ENCODE assay signal across 9 cellular contexts in genomic region chr4:7987148-7987989, GRCh38. TPM values are rescaled to one million over a fixed set of nuclear protein-coding genes. Genes with fewer than 3 reads are reported as not detected.
DNase-seq lines count a peak whose midpoint lies in the region; ATAC-seq and TF ChIP-seq lines count a peak whose summit lies in the region.
"Had no signal": no experiment of that assay in that cellular context is flagged by ENCODE, and none has a peak within 500 bp of the region (broad histone marks: within the 10 kb centered on the region; RNA-seq: fewer than 3 reads in every experiment).

No MANE protein-coding gene starts in this region.

- peak; percentile 84 for TF ChIP-seq CTCF in Panc1 (IDR thresholded peaks at IDR 0.05)
- TF ChIP-seq CTCF in fibroblast of pulmonary artery (IDR thresholded peaks at IDR 0.05; ENCODE audit: low read length, missing control alignments), result peak; percentile 96
- peak; percentile 91 for TF ChIP-seq CTCF in neural crest cell (conservative IDR thresholded peaks at IDR 0.05)
- TF ChIP-seq CTCF in suprapubic skin (IDR thresholded peaks at IDR 0.05), result peak; percentile 70 to 74

- H3K4me3 Mint-ChIP-seq in activated T-cell treated with anti-CD3 and anti-CD28 coated beads, Interleukin-2, amount 50 U/mL, for 72 hours, result no peak overlapping the region
- no peak overlapping the region for H3K4me3 Mint-ChIP-seq in neural crest cell

- no peaks in the 10 kb centered on the region for H3K36me3 Mint-ChIP-seq in activated T-cell treated with anti-CD3 and anti-CD28 coated beads, Interleukin-2, amount 50 U/mL, for 72 hours (ENCODE audit: insufficient read depth in 2 of 2)
- H3K36me3 Mint-ChIP-seq in neural crest cell (ENCODE audit: low read depth), result no peaks in the 10 kb centered on the region

- in situ Hi-C loops in Panc1 (cut with HindIII; ENCODE audit: low pct_unique_long_range_greater_than_20kb, low sequenced_read_pairs), result no loop called here

- no peaks in the 10 kb centered on the region for H3K27me3 Mint-ChIP-seq in activated T-cell treated with anti-CD3 and anti-CD28 coated beads, Interleukin-2, amount 50 U/mL, for 72 hours (ENCODE audit: low read depth)
- no peaks in the 10 kb centered on the region for H3K27me3 Mint-ChIP-seq in neural crest cell (ENCODE audit: low read depth)

- H4K20me1 ChIP-seq in BLaER1, result no peaks in the 10 kb centered on the region

- POLR2A ChIA-PET in Panc1 (lab: Charles Lee), result no interaction called here

- H3K9ac ChIP-seq in BLaER1, result no peak overlapping the region

- intact Hi-C loops in Panc1 (cut with micrococcal nuclease; ENCODE audit: unreplicated experiment), result loop anchor here (2.0 kb wide), 1 partner anchor 185 kb away; no protein-coding TSS in a partner anchor

- no peaks in the 10 kb centered on the region for H3K9me3 ChIP-seq in BLaER1
- no peaks in the 10 kb centered on the region for H3K9me3 ChIP-seq in Panc1 (ENCODE audit: control insufficient read depth, insufficient read depth, low read depth, low read length)
- no peaks in the 10 kb centered on the region for H3K9me3 ChIP-seq in suprapubic skin

- H3K36me3 ChIP-seq in BLaER1 (no peaks in the 10 kb centered on the region), Panc1 (ENCODE audit: control insufficient read depth, insufficient read depth, low read length) (no peaks in the 10 kb centered on the region), suprapubic skin (no peaks in the 10 kb centered on the region)

- TF ChIP-seq POLR2A in suprapubic skin (IDR thresholded peaks at IDR 0.05), result no peak

- H3K27ac ChIP-seq in BLaER1 (no peak overlapping the region), Panc1 (ENCODE audit: low read length) (peak overlapping the region; percentile 69; the same call in 1 of the 2 replicates), suprapubic skin (no peak overlapping the region)

- no peak for TF ChIP-seq EP300 in suprapubic skin (IDR thresholded peaks at IDR 0.05)

- peak; percentile 75 for ATAC-seq in GM19025 (IDR thresholded peaks at IDR 0.05; ENCODE audit: low read depth, unreplicated experiment)
- peak; percentile 82 for ATAC-seq in Panc1
- peak; percentile 81 to 82 for ATAC-seq in activated T-cell treated with anti-CD3 and anti-CD28 coated beads, Interleukin-2, amount 50 U/mL, for 72 hours (replicated peaks in 1 of 2)

- H3K9me3 Mint-ChIP-seq in activated T-cell treated with anti-CD3 and anti-CD28 coated beads, Interleukin-2, amount 50 U/mL, for 72 hours, result no peaks in the 10 kb centered on the region
- no peaks in the 10 kb centered on the region for H3K9me3 Mint-ChIP-seq in neural crest cell

- peak overlapping the region; percentile 88; the same call in 1 of the 2 replicates for H3K4me2 ChIP-seq in BLaER1

- peaks cover 26% of the 10 kb centered on the region for H3K4me1 ChIP-seq in BLaER1
- peaks cover 32% of the 10 kb centered on the region for H3K4me1 ChIP-seq in Panc1 (ENCODE audit: control insufficient read depth, insufficient read depth, low read length)
- H3K4me1 ChIP-seq in suprapubic skin, result no peaks in the 10 kb centered on the region

- no peak overlapping the region for H3K4me3 ChIP-seq in BLaER1
- no peak overlapping the region for H3K4me3 ChIP-seq in Panc1 (ENCODE audit: low read depth in 2 of 2, low read length in 2 of 2)
- H3K4me3 ChIP-seq in fibroblast of pulmonary artery (replicated peaks; ENCODE audit: low read depth, low read length), result no peak overlapping the region
- H3K4me3 ChIP-seq in suprapubic skin, result no peak overlapping the region

- CTCF ChIA-PET in Panc1 (lab: Charles Lee), result interaction anchor here (0.6 to 0.7 kb wide), 2 partner anchors 185 to 287 kb away, joined by 4 read pairs; no protein-coding TSS in a partner anchor

- no TSS peak for BruUV-seq in Panc1 (replicated peaks; lab: Mats Ljungman, UMichigan)

- H3K27me3 ChIP-seq in BLaER1 (no peaks in the 10 kb centered on the region), Panc1 (ENCODE audit: control insufficient read depth, insufficient read depth, low read length) (no peaks in the 10 kb centered on the region), suprapubic skin (no peaks in the 10 kb centered on the region)

- DNase-seq in HT1080 (ENCODE audit: low read depth) (peak; percentile 58), Panc1 (ENCODE audit: low read depth, low spot score) (peak; percentile 51), fibroblast of pulmonary artery (ENCODE audit: low read depth) (peak; percentile 84), neural crest cell (ENCODE audit: low read depth, low spot score) (peak; percentile 82), suprapubic skin (ENCODE audit: low spot score in 2 of 2) (no peak)
- DNase-seq in activated T-cell treated with anti-CD3 and anti-CD28 coated beads, Interleukin-2, amount 50 U/mL, for 72 hours, result peak; percentile 70 to 83

- 48% methylated on average over 10 of the region's 10 CpGs for WGBS in suprapubic skin

- peaks cover 6% of the 10 kb centered on the region for H3K4me1 Mint-ChIP-seq in activated T-cell treated with anti-CD3 and anti-CD28 coated beads, Interleukin-2, amount 50 U/mL, for 72 hours (ENCODE audit: low read depth)
- peaks cover 15% of the 10 kb centered on the region for H3K4me1 Mint-ChIP-seq in neural crest cell

- H3K27ac Mint-ChIP-seq in activated T-cell treated with anti-CD3 and anti-CD28 coated beads, Interleukin-2, amount 50 U/mL, for 72 hours, result no peak overlapping the region
- no peak overlapping the region for H3K27ac Mint-ChIP-seq in neural crest cell (ENCODE audit: unreplicated experiment)
- H3K27ac Mint-ChIP-seq: IgD-negative memory B cell had no signal

RNA-seq across cellular contexts. Expression of gene AFAP1, which starts 47.7 kb away (rescaled TPM):
- 11.0 and 11.3 TPM in 2 replicates for total RNA-seq in HT1080 (2014; rRNA removed; shearing (Covaris generic))
- 19.9 and 26.2 TPM in 2 replicates for polyA plus RNA-seq in HT1080 (2015; cell fraction: cytosol; rRNA removed)
- polyA plus RNA-seq in HT1080 (2015; cell fraction: nucleus; rRNA removed), result 38.3 and 41.3 TPM in 2 replicates
- total RNA-seq in Panc1 (2021; ENCODE audit: unreplicated experiment), result 94.7 TPM
- polyA plus RNA-seq in Panc1 (2012; ENCODE audit: insufficient read length), result 90.7 TPM
- total RNA-seq in activated T-cell treated with anti-CD3 and anti-CD28 coated beads, Interleukin-2, amount 50 U/mL, for 72 hours, result 10 to 100 TPM; 30.6 to 49.3 TPM
- 25.4 and 28.1 TPM in 2 replicates for total RNA-seq in neural crest cell
- total RNA-seq in suprapubic skin, result 10 to 100 TPM in 3 of 4 donors, 1 to 10 TPM in 1; 8.3 to 27.1 (median 11.1) TPM

Comparison
In these comparisons a context has a peak if more than half of its experiments do, and no peak if none do; other contexts are left out.
1. DNase-seq: peak in HT1080 (single experiment), Panc1 (single experiment), activated T-cell treated with anti-CD3 and anti-CD28 coated beads, Interleukin-2, amount 50 U/mL, for 72 hours (2 of 2), fibroblast of pulmonary artery (single experiment) and neural crest cell (single experiment); none in suprapubic skin (0 of 2).
2. Peak in every context shown above with its lines, with median percentiles within 50 percentile points of each other: ATAC-seq and CTCF ChIP-seq.